ENCODE assay signal across 9 cellular contexts in the genomic region with DNA sequence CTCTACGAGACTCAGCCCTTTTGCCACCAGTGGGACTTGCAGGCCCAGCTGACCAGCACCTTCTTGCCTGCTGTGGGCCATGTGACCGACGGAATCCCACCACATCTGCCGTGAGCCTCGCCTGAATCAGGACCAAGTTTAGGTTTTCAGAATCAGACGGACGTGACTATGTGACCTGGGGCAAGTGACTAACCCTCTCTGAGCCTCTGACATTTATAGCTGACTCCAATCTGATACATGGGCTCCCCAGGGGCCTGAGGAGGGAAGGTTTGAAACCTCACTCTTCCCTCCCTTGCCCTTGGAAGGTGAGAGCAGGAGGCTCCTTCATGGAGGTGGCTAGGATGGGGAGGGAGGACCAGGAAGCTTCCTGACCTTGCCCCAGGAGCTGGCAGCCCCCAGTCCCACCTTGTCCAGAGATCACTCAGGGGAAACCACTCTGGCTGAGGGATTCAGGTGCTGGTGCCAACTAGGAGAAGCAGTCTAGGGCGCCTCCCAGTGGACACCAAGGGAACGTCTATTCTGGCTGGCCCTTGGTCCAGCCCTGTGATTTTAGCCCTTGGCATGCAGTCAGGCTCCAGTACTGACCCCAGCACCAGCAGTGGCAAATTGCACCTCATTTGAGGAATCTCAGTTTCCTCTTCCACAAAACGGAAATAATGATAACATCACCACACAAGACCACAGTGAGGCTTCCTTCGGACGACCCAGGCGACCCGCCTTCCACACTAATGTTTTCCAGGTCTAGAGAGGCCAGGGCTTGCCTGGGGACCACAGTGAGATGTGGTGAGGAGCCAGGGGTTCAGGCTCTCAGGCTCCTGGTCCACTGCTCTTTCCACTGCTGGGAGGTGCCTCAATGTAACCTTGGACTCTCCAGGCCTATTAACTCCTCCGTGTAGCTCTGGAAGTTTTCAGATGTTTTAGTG. TPM values are rescaled to one million over a fixed set of nuclear protein-coding genes. Genes with fewer than 3 reads are reported as not detected.
A peak's percentile ranks its signal among the peaks of the same experiment; 100 is the strongest.
DNase-seq lines count a peak whose midpoint lies in the region; ATAC-seq and TF ChIP-seq lines count a peak whose summit lies in the region.
"Had no signal": no experiment of that assay in that cellular context is flagged by ENCODE, and none has a peak within 500 bp of the region (broad histone marks: within the 10 kb centered on the region; RNA-seq: fewer than 3 reads in every experiment).

No MANE protein-coding gene starts in this region.

- DNase-seq in COR-L47 (lab: John Stamatoyannopoulos, UW) (peak; percentile 32), HK-2 (ENCODE audit: unreplicated experiment) (peak; percentile 63), anterior cingulate cortex (lab: John Stamatoyannopoulos, UW) (peak in 34 of 58 donors; percentile 2 to 59 (median 16)), right cardiac atrium (peak; percentile 67 to 86 (median 80)), spleen (no peak), coronary artery (ENCODE audit: low spot score) (no peak)
- no peak for DNase-seq in central memory CD4-positive, alpha-beta T cell
- DNase-seq: naive B cell had no signal

- no peaks in the 10 kb centered on the region for H3K36me3 ChIP-seq in OCI-LY1 (ENCODE audit: insufficient read depth, low read length)
- H3K36me3 ChIP-seq in spleen = no peaks in the 10 kb centered on the region

- H3K27ac ChIP-seq in OCI-LY1 (ENCODE audit: low read depth, low read length, poor library complexity, severe bottlenecking) = no peak overlapping the region
- peak overlapping the region; percentile 96 for H3K27ac ChIP-seq in right cardiac atrium (ENCODE audit: low read length)
- no peak overlapping the region for H3K27ac ChIP-seq in spleen
- no peak overlapping the region for H3K27ac ChIP-seq in coronary artery

- WGBS in right cardiac atrium = 60% methylated on average over 15 of the region's 15 CpGs
- 47 to 55% (median 54%) methylated on average over 14 to 15 of the region's 15 CpGs for WGBS in spleen, 5 donors

- TF ChIP-seq POLR2A in spleen (IDR thresholded peaks at IDR 0.05) = no peak

- H4K20me1 ChIP-seq in OCI-LY1 (ENCODE audit: insufficient read depth, low read length) = no peaks in the 10 kb centered on the region

- no peak overlapping the region for H3K9ac ChIP-seq in OCI-LY1 (ENCODE audit: low read length)

- H3K4me2 ChIP-seq in OCI-LY1 (ENCODE audit: low read length) = no peak overlapping the region

- H3F3A ChIP-seq in OCI-LY1 (ENCODE audit: insufficient read depth, low read length) = no peaks in the 10 kb centered on the region

- H3K27me3 ChIP-seq in OCI-LY1 (ENCODE audit: insufficient read depth, low read length) (no peaks in the 10 kb centered on the region), right cardiac atrium (ENCODE audit: control insufficient read depth, insufficient read depth) (no peaks in the 10 kb centered on the region), spleen (replicated peaks in 1 of 7) (peaks cover 0 to 46% (median 0%) of the 10 kb centered on the region in 7 donors)

- H3K9me3 ChIP-seq in OCI-LY1 (ENCODE audit: low read length) = no peaks in the 10 kb centered on the region
- H3K9me3 ChIP-seq in right cardiac atrium (ENCODE audit: control insufficient read depth, low read length) = no peaks in the 10 kb centered on the region
- no peaks in the 10 kb centered on the region for H3K9me3 ChIP-seq in spleen

- H3K4me3 ChIP-seq in OCI-LY1 (ENCODE audit: low read depth, low read length, poor library complexity, severe bottlenecking) = no peak overlapping the region
- H3K4me3 ChIP-seq in right cardiac atrium (ENCODE audit: low read length) = no peak overlapping the region
- no peak overlapping the region for H3K4me3 ChIP-seq in spleen
- no peak overlapping the region for H3K4me3 ChIP-seq in coronary artery

- ATAC-seq in right cardiac atrium = peak; percentile 70 to 83

- no peaks in the 10 kb centered on the region for H3K9me2 ChIP-seq in OCI-LY1 (ENCODE audit: low read depth, low read length)

- H3K4me1 ChIP-seq in OCI-LY1 (ENCODE audit: insufficient read depth, low read length, severe bottlenecking) (no peaks in the 10 kb centered on the region), right cardiac atrium (ENCODE audit: control insufficient read depth, insufficient read depth, low read length) (no peaks in the 10 kb centered on the region), spleen (peaks cover 0 to 8% (median 0%) of the 10 kb centered on the region in 6 donors)

- TF ChIP-seq CTCF in OCI-LY1 (IDR thresholded peaks at IDR 0.05; ENCODE audit: low read length) = peak; percentile 76
- peak in 10 of 11 experiments; percentile 43 to 78 (median 71) for TF ChIP-seq CTCF in spleen (IDR thresholded peaks at IDR 0.05 in 8 of 11, conservative IDR thresholded peaks at IDR 0.05 in 3 of 11)
- no peak for TF ChIP-seq CTCF in coronary artery (IDR thresholded peaks at IDR 0.05)

- H2AFZ ChIP-seq in OCI-LY1 (ENCODE audit: low read length) = no peak overlapping the region

- H3K79me2 ChIP-seq in OCI-LY1 (ENCODE audit: insufficient read depth, low read length) = no peaks in the 10 kb centered on the region

- intact Hi-C loops in right cardiac atrium (cut with DNase I) = loop anchor here (2.0 to 10.0 kb wide), 5 partner anchors 46 to 153 kb away; a partner anchor contains a TSS
- intact Hi-C loops in spleen (cut with DNase I; ENCODE audit: low total_unique reads) = no loop called here

RNA-seq across cellular contexts. Expression of a gene that starts 47.2 kb away (rescaled TPM):
- total RNA-seq in right cardiac atrium (10 to 100 TPM; 17.4 to 48.3 (median 43.5) TPM), spleen (1 to 10 TPM; 1.1 to 5.3 (median 3.3) TPM)
- polyA plus RNA-seq in right cardiac atrium (36.2 TPM), spleen (under 1 TPM; 0.14 to 0.48 (median 0.43) TPM)

RNA-seq across cellular contexts. Expression of a gene that starts 52.1 kb away (rescaled TPM):
- total RNA-seq in right cardiac atrium (1 to 10 TPM; 4.1 to 7.2 (median 6.1) TPM), spleen (1 to 10 TPM; 2.0 to 5.0 (median 3.9) TPM)
- polyA plus RNA-seq in right cardiac atrium (3.7 TPM), spleen (1 to 10 TPM in 1 of 3 donors, under 1 TPM in 2; 0.27 to 1.2 (median 0.35) TPM)

Comparison
In these comparisons a context has a peak if more than half of its experiments do, and no peak if none do; other contexts are left out.
1. DNase-seq: peak in COR-L47 (single experiment), HK-2 (single experiment), anterior cingulate cortex (34 of 58) and right cardiac atrium (3 of 3); none in spleen (single experiment), central memory CD4-positive, alpha-beta T cell (single experiment) and coronary artery (single experiment).